ENCODE assay signal across 1 cellular context in the genomic region with DNA sequence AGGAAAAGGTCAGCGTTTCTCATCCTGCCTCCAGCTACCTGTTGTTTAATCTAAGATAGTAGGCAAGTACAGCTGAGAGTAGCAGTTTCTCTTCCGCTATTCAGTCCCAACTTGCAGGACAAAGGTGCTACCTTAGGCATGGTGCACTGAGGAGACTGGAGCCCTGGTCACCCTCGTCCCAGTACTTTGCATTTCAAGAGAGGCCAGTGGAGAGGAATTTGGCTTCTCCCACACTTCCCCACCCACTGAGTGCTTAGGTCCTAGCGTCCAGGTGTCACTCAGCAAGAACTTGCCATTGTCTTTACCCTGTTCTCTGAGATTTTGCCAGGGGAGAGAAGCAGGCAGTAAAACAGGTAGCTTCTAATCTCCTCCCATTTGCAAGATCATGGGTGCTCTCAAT.
TF ChIP-seq lines count a peak whose summit lies in the region.

No MANE protein-coding gene starts in this region.

TF ChIP-seq in WTC11, 78 proteins besides CTCF, POLR2A, EP300 and RAD21:
- TF ChIP-seq ZNF425 (CRISPR knock-in tag; conservative IDR thresholded peaks at IDR 0.05), result no peak
- TF ChIP-seq, protein P1, sequence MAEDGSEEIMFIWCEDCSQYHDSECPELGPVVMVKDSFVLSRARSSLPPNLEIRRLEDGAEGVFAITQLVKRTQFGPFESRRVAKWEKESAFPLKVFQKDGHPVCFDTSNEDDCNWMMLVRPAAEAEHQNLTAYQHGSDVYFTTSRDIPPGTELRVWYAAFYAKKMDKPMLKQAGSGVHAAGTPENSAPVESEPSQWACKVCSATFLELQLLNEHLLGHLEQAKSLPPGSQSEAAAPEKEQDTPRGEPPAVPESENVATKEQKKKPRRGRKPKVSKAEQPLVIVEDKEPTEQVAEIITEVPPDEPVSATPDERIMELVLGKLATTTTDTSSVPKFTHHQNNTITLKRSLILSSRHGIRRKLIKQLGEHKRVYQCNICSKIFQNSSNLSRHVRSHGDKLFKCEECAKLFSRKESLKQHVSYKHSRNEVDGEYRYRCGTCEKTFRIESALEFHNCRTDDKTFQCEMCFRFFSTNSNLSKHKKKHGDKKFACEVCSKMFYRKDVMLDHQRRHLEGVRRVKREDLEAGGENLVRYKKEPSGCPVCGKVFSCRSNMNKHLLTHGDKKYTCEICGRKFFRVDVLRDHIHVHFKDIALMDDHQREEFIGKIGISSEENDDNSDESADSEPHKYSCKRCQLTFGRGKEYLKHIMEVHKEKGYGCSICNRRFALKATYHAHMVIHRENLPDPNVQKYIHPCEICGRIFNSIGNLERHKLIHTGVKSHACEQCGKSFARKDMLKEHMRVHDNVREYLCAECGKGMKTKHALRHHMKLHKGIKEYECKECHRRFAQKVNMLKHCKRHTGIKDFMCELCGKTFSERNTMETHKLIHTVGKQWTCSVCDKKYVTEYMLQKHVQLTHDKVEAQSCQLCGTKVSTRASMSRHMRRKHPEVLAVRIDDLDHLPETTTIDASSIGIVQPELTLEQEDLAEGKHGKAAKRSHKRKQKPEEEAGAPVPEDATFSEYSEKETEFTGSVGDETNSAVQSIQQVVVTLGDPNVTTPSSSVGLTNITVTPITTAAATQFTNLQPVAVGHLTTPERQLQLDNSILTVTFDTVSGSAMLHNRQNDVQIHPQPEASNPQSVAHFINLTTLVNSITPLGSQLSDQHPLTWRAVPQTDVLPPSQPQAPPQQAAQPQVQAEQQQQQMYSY (CRISPR knock-in tag; IDR thresholded peaks at IDR 0.05), result no peak
- TF ChIP-seq ARID4B (CRISPR knock-in tag; IDR thresholded peaks at IDR 0.05; ENCODE audit: borderline replicate concordance), result no peak
- no peak for TF ChIP-seq RORB (CRISPR knock-in tag; IDR thresholded peaks at IDR 0.05)
- no peak for TF ChIP-seq EMX1 (CRISPR knock-in tag; IDR thresholded peaks at IDR 0.05)
- no peak for TF ChIP-seq ZNF317 (CRISPR knock-in tag; IDR thresholded peaks at IDR 0.05; ENCODE audit: borderline replicate concordance, low read depth)
- TF ChIP-seq AR (CRISPR knock-in tag; IDR thresholded peaks at IDR 0.05), result no peak
- TF ChIP-seq TEAD4 (CRISPR knock-in tag; IDR thresholded peaks at IDR 0.05), result no peak
- TF ChIP-seq TP53 (CRISPR knock-in tag; IDR thresholded peaks at IDR 0.05), result no peak
- no peak for TF ChIP-seq ERG (CRISPR knock-in tag; IDR thresholded peaks at IDR 0.05)
- TF ChIP-seq GABPB1 (CRISPR knock-in tag; IDR thresholded peaks at IDR 0.05), result no peak
- no peak for TF ChIP-seq ZNF138 (CRISPR knock-in tag; conservative IDR thresholded peaks at IDR 0.05)
- no peak for TF ChIP-seq ZNF263 (CRISPR knock-in tag; IDR thresholded peaks at IDR 0.05; ENCODE audit: low read depth)
- no peak for TF ChIP-seq SOX15 (CRISPR knock-in tag; IDR thresholded peaks at IDR 0.05)
- TF ChIP-seq, protein P2, sequence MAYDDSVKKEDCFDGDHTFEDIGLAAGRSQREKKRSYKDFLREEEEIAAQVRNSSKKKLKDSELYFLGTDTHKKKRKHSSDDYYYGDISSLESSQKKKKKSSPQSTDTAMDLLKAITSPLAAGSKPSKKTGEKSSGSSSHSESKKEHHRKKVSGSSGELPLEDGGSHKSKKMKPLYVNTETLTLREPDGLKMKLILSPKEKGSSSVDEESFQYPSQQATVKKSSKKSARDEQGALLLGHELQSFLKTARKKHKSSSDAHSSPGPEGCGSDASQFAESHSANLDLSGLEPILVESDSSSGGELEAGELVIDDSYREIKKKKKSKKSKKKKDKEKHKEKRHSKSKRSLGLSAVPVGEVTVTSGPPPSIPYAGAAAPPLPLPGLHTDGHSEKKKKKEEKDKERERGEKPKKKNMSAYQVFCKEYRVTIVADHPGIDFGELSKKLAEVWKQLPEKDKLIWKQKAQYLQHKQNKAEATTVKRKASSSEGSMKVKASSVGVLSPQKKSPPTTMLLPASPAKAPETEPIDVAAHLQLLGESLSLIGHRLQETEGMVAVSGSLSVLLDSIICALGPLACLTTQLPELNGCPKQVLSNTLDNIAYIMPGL (CRISPR knock-in tag; IDR thresholded peaks at IDR 0.05), result no peak
- TF ChIP-seq HMGA2 (CRISPR knock-in tag; IDR thresholded peaks at IDR 0.05), result no peak
- no peak for TF ChIP-seq ZNF416 (CRISPR knock-in tag; IDR thresholded peaks at IDR 0.05)
- no peak for TF ChIP-seq ZNF671 (CRISPR knock-in tag; IDR thresholded peaks at IDR 0.05)
